In the genomic region with DNA sequence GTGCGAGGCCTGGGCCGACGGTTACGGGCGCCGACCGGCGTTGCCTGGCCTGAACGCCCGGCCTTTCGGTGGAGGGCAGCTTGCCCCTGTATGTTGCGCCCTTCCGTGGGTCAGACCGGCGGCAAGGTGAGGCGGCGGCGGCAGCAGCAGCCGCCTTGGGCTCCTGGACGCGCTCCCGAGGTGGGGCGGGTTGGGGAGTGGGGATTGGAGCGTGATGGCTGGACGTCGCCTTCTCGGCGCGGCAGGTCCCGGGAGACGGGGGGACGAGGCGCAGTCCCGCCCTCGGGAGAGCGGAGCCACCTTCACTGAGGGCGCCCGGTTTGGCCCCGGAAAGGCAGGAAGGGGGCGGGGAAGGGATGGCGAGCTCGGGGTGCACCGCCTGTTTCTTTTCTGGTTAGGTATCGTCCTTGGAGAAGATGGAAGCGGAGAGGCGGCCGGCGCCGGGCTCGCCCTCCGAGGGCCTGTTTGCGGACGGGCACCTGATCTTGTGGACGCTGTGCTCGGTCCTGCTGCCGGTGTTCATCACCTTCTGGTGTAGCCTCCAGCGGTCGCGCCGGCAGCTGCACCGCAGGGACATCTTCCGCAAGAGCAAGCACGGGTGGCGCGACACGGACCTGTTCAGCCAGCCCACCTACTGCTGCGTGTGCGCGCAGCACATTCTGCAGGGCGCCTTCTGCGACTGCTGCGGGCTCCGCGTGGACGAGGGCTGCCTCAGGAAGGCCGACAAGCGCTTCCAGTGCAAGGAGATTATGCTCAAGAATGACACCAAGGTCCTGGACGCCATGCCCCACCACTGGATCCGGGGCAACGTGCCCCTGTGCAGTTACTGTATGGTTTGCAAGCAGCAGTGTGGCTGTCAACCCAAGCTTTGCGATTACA, we compare ENCODE assay signal across 1 cellular context.
TF ChIP-seq lines count a peak whose summit lies in the region.

No MANE protein-coding gene starts in this region.

TF ChIP-seq in K562, 482 proteins besides CTCF, POLR2A, EP300 and RAD21 (continued from another document and continues in another):
- TF ChIP-seq, protein P1, sequence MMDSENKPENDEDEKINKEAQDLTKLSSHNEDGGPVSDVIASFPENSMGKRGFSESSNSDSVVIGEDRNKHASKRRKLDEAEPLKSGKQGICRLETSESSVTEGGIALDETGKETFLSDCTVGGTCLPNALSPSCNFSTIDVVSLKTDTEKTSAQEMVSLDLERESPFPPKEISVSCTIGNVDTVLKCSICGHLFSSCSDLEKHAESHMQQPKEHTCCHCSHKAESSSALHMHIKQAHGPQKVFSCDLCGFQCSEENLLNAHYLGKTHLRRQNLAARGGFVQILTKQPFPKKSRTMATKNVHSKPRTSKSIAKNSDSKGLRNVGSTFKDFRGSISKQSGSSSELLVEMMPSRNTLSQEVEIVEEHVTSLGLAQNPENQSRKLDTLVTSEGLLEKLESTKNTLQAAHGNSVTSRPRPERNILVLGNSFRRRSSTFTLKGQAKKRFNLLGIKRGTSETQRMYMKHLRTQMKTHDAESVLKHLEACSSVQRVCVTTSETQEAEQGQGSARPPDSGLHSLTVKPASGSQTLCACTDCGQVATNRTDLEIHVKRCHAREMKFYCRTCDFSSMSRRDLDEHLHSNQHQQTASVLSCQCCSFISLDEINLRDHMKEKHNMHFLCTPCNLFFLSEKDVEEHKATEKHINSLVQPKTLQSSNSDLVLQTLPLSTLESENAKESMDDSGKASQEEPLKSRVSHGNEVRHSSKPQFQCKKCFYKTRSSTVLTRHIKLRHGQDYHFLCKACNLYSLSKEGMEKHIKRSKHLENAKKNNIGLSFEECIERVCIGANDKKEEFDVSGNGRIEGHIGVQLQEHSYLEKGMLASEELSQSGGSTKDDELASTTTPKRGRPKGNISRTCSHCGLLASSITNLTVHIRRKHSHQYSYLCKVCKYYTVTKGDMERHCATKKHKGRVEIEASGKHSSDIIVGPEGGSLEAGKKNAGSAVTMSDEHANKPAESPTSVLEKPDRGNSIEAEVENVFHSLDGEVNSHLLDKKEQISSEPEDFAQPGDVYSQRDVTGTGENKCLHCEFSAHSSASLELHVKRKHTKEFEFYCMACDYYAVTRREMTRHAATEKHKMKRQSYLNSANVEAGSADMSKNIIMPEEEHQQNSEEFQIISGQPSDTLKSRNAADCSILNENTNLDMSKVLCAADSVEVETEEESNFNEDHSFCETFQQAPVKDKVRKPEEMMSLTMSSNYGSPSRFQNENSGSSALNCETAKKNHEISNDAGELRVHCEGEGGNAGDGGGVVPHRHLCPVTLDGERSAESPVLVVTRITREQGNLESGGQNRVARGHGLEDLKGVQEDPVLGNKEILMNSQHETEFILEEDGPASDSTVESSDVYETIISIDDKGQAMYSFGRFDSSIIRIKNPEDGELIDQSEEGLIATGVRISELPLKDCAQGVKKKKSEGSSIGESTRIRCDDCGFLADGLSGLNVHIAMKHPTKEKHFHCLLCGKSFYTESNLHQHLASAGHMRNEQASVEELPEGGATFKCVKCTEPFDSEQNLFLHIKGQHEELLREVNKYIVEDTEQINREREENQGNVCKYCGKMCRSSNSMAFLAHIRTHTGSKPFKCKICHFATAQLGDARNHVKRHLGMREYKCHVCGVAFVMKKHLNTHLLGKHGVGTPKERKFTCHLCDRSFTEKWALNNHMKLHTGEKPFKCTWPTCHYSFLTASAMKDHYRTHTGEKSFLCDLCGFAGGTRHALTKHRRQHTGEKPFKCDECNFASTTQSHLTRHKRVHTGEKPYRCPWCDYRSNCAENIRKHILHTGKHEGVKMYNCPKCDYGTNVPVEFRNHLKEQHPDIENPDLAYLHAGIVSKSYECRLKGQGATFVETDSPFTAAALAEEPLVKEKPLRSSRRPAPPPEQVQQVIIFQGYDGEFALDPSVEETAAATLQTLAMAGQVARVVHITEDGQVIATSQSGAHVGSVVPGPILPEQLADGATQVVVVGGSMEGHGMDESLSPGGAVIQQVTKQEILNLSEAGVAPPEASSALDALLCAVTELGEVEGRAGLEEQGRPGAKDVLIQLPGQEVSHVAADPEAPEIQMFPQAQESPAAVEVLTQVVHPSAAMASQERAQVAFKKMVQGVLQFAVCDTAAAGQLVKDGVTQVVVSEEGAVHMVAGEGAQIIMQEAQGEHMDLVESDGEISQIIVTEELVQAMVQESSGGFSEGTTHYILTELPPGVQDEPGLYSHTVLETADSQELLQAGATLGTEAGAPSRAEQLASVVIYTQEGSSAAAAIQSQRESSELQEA (IDR thresholded peaks at IDR 0.05; ENCODE audit: low read depth) = no peak
- no peak for TF ChIP-seq MBD2 (IDR thresholded peaks at IDR 0.05; ENCODE audit: borderline replicate concordance, low read depth)
- TF ChIP-seq TEAD2 (tag; IDR thresholded peaks at IDR 0.05) = no peak
- peak; percentile 14 to 72; a peak in 1 of 4 replicates for TF ChIP-seq SIN3A (IDR thresholded peaks at IDR 0.05; ENCODE audit: borderline replicate concordance in 2 of 2, control insufficient read depth in 1 of 2, low read depth in 2 of 2, low read length in 2 of 2)
- peak; percentile 16; the same call in 1 of the 2 replicates for TF ChIP-seq HCFC1 (IDR thresholded peaks at IDR 0.05; ENCODE audit: low read depth, low read length)
- peak; percentile 74 for TF ChIP-seq PCBP1 (IDR thresholded peaks at IDR 0.05; ENCODE audit: low read depth, low read length, poor library complexity, severe bottlenecking)
- TF ChIP-seq SAP30 (IDR thresholded peaks at IDR 0.05; ENCODE audit: borderline replicate concordance, insufficient read depth, low read depth, low read length, poor library complexity, severe bottlenecking) = peak; percentile 48
- 0 out of 2 replicates have a peak, but pooled peaks have one; percentile 20 for TF ChIP-seq ATF7 (IDR thresholded peaks at IDR 0.05)
- TF ChIP-seq JUN (IDR thresholded peaks at IDR 0.05; ENCODE audit: borderline replicate concordance, low read depth, low read length) = peak; percentile 5; the same call in 1 of the 2 replicates
- 0 out of 2 replicates have a peak, but pooled peaks have one; percentile 17 for TF ChIP-seq JUN (CRISPR knock-in tag; IDR thresholded peaks at IDR 0.05; ENCODE audit: borderline replicate concordance)
- peak; percentile 11; the same call in 1 of the 2 replicates for TF ChIP-seq BHLHE40 (IDR thresholded peaks at IDR 0.05; ENCODE audit: low read length)
- no peak for TF ChIP-seq SRSF3 (IDR thresholded peaks at IDR 0.05; ENCODE audit: insufficient read depth, low read length)
- no peak for TF ChIP-seq KLF10 (CRISPR knock-in tag; IDR thresholded peaks at IDR 0.05)
- TF ChIP-seq CREM (IDR thresholded peaks at IDR 0.05; ENCODE audit: low read depth) = 0 out of 2 replicates have a peak, but pooled peaks have one; percentile 12
- TF ChIP-seq, protein P2, sequence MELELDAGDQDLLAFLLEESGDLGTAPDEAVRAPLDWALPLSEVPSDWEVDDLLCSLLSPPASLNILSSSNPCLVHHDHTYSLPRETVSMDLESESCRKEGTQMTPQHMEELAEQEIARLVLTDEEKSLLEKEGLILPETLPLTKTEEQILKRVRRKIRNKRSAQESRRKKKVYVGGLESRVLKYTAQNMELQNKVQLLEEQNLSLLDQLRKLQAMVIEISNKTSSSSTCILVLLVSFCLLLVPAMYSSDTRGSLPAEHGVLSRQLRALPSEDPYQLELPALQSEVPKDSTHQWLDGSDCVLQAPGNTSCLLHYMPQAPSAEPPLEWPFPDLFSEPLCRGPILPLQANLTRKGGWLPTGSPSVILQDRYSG (tag; conservative IDR thresholded peaks at IDR 0.05; ENCODE audit: low read depth) = no peak
- TF ChIP-seq, protein P3, sequence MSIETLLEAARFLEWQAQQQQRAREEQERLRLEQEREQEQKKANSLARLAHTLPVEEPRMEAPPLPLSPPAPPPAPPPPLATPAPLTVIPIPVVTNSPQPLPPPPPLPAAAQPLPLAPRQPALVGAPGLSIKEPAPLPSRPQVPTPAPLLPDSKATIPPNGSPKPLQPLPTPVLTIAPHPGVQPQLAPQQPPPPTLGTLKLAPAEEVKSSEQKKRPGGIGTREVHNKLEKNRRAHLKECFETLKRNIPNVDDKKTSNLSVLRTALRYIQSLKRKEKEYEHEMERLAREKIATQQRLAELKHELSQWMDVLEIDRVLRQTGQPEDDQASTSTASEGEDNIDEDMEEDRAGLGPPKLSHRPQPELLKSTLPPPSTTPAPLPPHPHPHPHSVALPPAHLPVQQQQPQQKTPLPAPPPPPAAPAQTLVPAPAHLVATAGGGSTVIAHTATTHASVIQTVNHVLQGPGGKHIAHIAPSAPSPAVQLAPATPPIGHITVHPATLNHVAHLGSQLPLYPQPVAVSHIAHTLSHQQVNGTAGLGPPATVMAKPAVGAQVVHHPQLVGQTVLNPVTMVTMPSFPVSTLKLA (conservative IDR thresholded peaks at IDR 0.05) = 0 out of 4 replicates have a peak, but pooled peaks of 1 of the 2 experiments have one; percentile 6
- TF ChIP-seq ZEB2 (IDR thresholded peaks at IDR 0.05) = 0 out of 2 replicates have a peak, but pooled peaks have one; percentile 61
- peak; percentile 14; the same call in 1 of the 2 replicates for TF ChIP-seq MTA3 (IDR thresholded peaks at IDR 0.05; ENCODE audit: borderline replicate concordance)
- 0 out of 2 replicates have a peak, but pooled peaks have one; percentile 10 for TF ChIP-seq ETV5 (CRISPR knock-in tag; IDR thresholded peaks at IDR 0.05; ENCODE audit: low read depth)
- TF ChIP-seq NRF1 (conservative IDR thresholded peaks at IDR 0.05 in 1 of 2, IDR thresholded peaks at IDR 0.05 in 1 of 2) = peak; percentile 61 to 71; a peak in 3 of 4 replicates
- peak; percentile 82 for TF ChIP-seq GABPB1 (CRISPR knock-in tag; IDR thresholded peaks at IDR 0.05)
- TF ChIP-seq, protein P4, sequence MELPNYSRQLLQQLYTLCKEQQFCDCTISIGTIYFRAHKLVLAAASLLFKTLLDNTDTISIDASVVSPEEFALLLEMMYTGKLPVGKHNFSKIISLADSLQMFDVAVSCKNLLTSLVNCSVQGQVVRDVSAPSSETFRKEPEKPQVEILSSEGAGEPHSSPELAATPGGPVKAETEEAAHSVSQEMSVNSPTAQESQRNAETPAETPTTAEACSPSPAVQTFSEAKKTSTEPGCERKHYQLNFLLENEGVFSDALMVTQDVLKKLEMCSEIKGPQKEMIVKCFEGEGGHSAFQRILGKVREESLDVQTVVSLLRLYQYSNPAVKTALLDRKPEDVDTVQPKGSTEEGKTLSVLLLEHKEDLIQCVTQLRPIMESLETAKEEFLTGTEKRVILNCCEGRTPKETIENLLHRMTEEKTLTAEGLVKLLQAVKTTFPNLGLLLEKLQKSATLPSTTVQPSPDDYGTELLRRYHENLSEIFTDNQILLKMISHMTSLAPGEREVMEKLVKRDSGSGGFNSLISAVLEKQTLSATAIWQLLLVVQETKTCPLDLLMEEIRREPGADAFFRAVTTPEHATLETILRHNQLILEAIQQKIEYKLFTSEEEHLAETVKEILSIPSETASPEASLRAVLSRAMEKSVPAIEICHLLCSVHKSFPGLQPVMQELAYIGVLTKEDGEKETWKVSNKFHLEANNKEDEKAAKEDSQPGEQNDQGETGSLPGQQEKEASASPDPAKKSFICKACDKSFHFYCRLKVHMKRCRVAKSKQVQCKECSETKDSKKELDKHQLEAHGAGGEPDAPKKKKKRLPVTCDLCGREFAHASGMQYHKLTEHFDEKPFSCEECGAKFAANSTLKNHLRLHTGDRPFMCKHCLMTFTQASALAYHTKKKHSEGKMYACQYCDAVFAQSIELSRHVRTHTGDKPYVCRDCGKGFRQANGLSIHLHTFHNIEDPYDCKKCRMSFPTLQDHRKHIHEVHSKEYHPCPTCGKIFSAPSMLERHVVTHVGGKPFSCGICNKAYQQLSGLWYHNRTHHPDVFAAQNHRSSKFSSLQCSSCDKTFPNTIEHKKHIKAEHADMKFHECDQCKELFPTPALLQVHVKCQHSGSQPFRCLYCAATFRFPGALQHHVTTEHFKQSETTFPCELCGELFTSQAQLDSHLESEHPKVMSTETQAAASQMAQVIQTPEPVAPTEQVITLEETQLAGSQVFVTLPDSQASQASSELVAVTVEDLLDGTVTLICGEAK (IDR thresholded peaks at IDR 0.05) = peak; percentile 72
- TF ChIP-seq, protein P4 (CRISPR knock-in tag; IDR thresholded peaks at IDR 0.05) = no peak
- TF ChIP-seq, protein P5, sequence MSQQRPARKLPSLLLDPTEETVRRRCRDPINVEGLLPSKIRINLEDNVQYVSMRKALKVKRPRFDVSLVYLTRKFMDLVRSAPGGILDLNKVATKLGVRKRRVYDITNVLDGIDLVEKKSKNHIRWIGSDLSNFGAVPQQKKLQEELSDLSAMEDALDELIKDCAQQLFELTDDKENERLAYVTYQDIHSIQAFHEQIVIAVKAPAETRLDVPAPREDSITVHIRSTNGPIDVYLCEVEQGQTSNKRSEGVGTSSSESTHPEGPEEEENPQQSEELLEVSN (IDR thresholded peaks at IDR 0.05; ENCODE audit: borderline replicate concordance in 1 of 2, extremely low read depth in 1 of 2, insufficient read depth in 1 of 2, insufficient read length in 1 of 2, low read depth in 1 of 2, low read length in 1 of 2, poor library complexity in 1 of 2, severe bottlenecking in 1 of 2) = peak in 1 of 2 experiments; percentile 82
- peak; percentile 73 for TF ChIP-seq POLR2G (IDR thresholded peaks at IDR 0.05; ENCODE audit: low read depth, low read length)
- TF ChIP-seq, protein P6, sequence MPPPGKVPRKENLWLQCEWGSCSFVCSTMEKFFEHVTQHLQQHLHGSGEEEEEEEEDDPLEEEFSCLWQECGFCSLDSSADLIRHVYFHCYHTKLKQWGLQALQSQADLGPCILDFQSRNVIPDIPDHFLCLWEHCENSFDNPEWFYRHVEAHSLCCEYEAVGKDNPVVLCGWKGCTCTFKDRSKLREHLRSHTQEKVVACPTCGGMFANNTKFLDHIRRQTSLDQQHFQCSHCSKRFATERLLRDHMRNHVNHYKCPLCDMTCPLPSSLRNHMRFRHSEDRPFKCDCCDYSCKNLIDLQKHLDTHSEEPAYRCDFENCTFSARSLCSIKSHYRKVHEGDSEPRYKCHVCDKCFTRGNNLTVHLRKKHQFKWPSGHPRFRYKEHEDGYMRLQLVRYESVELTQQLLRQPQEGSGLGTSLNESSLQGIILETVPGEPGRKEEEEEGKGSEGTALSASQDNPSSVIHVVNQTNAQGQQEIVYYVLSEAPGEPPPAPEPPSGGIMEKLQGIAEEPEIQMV (tag; conservative IDR thresholded peaks at IDR 0.05; ENCODE audit: low read depth) = no peak
- TF ChIP-seq PRPF4 (IDR thresholded peaks at IDR 0.05; ENCODE audit: insufficient read depth, low read depth, low read length, poor library complexity, severe bottlenecking) = peak; percentile 28
